8 cellular contexts compared by ENCODE assay signal in the genomic region with DNA sequence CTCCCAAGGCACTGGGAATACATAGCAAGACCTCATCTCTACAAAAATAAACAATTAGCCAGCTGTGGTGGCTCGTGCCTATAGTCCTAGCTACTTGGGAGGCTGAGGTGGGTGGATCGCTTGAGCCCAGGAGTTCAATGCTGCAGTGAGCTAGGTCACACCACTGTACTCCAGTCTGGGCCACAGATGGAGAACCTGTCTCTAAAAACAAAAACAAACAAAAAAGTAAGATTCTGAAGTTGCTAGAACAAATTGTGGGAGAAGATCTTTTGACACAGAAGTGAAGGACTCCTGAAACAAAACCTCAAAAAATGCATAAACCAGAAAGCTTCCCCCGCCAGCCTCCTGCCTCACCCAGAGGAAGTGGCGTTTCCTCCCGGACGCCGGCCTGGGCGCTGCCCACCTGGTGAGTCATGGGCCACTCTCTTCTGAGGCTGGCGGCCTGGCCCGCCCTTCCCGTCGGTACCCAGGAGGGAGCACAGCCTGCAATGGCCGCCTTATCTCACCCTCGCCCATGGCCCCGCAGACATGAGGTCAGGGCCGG. TPM values are rescaled to one million over a fixed set of nuclear protein-coding genes. Genes with fewer than 3 reads are reported as not detected.
DNase-seq lines count a peak whose midpoint lies in the region; ATAC-seq and TF ChIP-seq lines count a peak whose summit lies in the region.

No MANE protein-coding gene starts in this region.

- ATAC-seq in HG03196 (IDR thresholded peaks at IDR 0.05; ENCODE audit: unreplicated experiment) (no peak), GM21515 (IDR thresholded peaks at IDR 0.05; ENCODE audit: unreplicated experiment) (no peak)

- peak overlapping the region in 2 of 3 experiments; percentile 70 to 73 for H3K27ac Mint-ChIP-seq in nephron

- H3K79me2 ChIP-seq in mammary epithelial cell (ENCODE audit: insufficient read depth, low read length): no peaks in the 10 kb centered on the region

- intact Hi-C loops in mammary epithelial cell (cut with micrococcal nuclease): no loop called here

- no peaks in the 10 kb centered on the region for H3K9me3 Mint-ChIP-seq in nephron

- H4K20me1 ChIP-seq in mammary epithelial cell (ENCODE audit: insufficient read depth, low read length): no peaks in the 10 kb centered on the region

- 41% methylated on average over 10 of the region's 16 CpGs for WGBS in mammary epithelial cell (ENCODE audit: low coverage, missing lambda C conversion rate)

- H2AFZ ChIP-seq in mammary epithelial cell (ENCODE audit: low read depth, low read length): peak overlapping the region; percentile 87

- CTCF ChIA-PET in mammary epithelial cell (lab: Charles Lee; ENCODE audit: low non-redundant PET): no interaction called here

- no peaks in the 10 kb centered on the region for H3K9me3 ChIP-seq in mammary epithelial cell (replicated peaks; ENCODE audit: insufficient read depth, low read length)
- no peaks in the 10 kb centered on the region for H3K9me3 ChIP-seq in BE2C

- DNase-seq in Daoy (ENCODE audit: low read depth): peak; percentile 98
- DNase-seq in MV-4-11 (lab: John Stamatoyannopoulos, UW): peak; percentile 70
- peak; percentile 57 for DNase-seq in mammary epithelial cell
- DNase-seq in BE2C: no peak
- no peak for DNase-seq in retina

- H3K36me3 ChIP-seq in mammary epithelial cell (ENCODE audit: insufficient read depth, low read length): no peaks in the 10 kb centered on the region
- no peaks in the 10 kb centered on the region for H3K36me3 ChIP-seq in BE2C

- BruUV-seq in mammary epithelial cell (replicated peaks; lab: Mats Ljungman, UMichigan): no TSS peak

- H3K4me3 Mint-ChIP-seq in nephron: no peak overlapping the region

- dilution Hi-C loops in mammary epithelial cell (cut with HindIII; ENCODE audit: low sequenced_read_pairs): loop anchor here (5.0 kb wide), 2 partner anchors 35 kb away; no protein-coding TSS in a partner anchor

- in situ Hi-C loops in mammary epithelial cell (cut with MboI; ENCODE audit: low sequenced_read_pairs in 2 of 2): no loop called here

- peak overlapping the region; percentile 33 for H3K27ac ChIP-seq in mammary epithelial cell (ENCODE audit: insufficient read depth, low read depth, low read length)

- peak overlapping the region; percentile 61 for H3K4me2 ChIP-seq in mammary epithelial cell (ENCODE audit: insufficient read depth, low read depth, low read length)

- H3K4me1 Mint-ChIP-seq in nephron: peaks cover 43% of the 10 kb centered on the region

- H3K27me3 ChIP-seq in mammary epithelial cell (ENCODE audit: insufficient read depth, low read length): no peaks in the 10 kb centered on the region
- no peaks in the 10 kb centered on the region for H3K27me3 ChIP-seq in BE2C

- no peak for TF ChIP-seq CTCF in mammary epithelial cell (conservative IDR thresholded peaks at IDR 0.05 in 1 of 2, IDR thresholded peaks at IDR 0.05 in 1 of 2; ENCODE audit: extremely low read depth in 1 of 2, insufficient read depth in 1 of 2, low read depth in 1 of 2, low read length in 2 of 2)
- TF ChIP-seq CTCF in nephron (IDR thresholded peaks at IDR 0.05; ENCODE audit: unreplicated experiment in 3 of 3): no peak
- no peak for TF ChIP-seq CTCF in BE2C (IDR thresholded peaks at IDR 0.05; ENCODE audit: low read depth, low read length)

- peaks cover 12% of the 10 kb centered on the region for H3K4me1 ChIP-seq in mammary epithelial cell (ENCODE audit: insufficient read depth, low read length)
- H3K4me1 ChIP-seq in BE2C: peaks cover 4% of the 10 kb centered on the region; the same call in 1 of the 2 replicates

- H3K36me3 Mint-ChIP-seq in nephron (ENCODE audit: low read depth): no peaks in the 10 kb centered on the region

- H3K4me3 ChIP-seq in mammary epithelial cell (replicated peaks in 1 of 3; ENCODE audit: insufficient read depth in 1 of 3, low read depth in 2 of 3, low read length in 3 of 3) (peak overlapping the region in 1 of 3 experiments; percentile 9), BE2C (ENCODE audit: low read depth, low read length) (no peak overlapping the region)

- H3K9ac ChIP-seq in mammary epithelial cell (ENCODE audit: insufficient read depth, low read length): no peak overlapping the region

- peaks cover 13% of the 10 kb centered on the region for H3K27me3 Mint-ChIP-seq in nephron (ENCODE audit: low read depth)

RNA-seq across cellular contexts. Expression of a gene that starts 25.4 kb away (rescaled TPM):
- total RNA-seq in Daoy (2014; rRNA removed; shearing (Covaris generic)): 0.06 and 0.23 TPM in 2 replicates
- under 1 TPM in 1 of 2 donors, not detected in 1; 0.50 TPM for total RNA-seq in mammary epithelial cell
- not detected for polyA plus RNA-seq in mammary epithelial cell
- not detected for polyA minus RNA-seq in mammary epithelial cell
- 35.3 TPM for polyA plus RNA-seq in BE2C (2012; ENCODE audit: insufficient read depth, insufficient read length, low read depth)

Comparison
In these comparisons a context has a peak if more than half of its experiments do, and no peak if none do; other contexts are left out.
1. DNase-seq: peak in Daoy (single experiment), MV-4-11 (single experiment) and mammary epithelial cell (single experiment); none in BE2C (single experiment) and retina (single experiment).